ENCODE assay signal across 9 cellular contexts in genomic region chr17:43401293-43401692, GRCh38. TPM values are rescaled to one million over a fixed set of nuclear protein-coding genes. Genes with fewer than 3 reads are reported as not detected.
A peak's percentile ranks its signal among the peaks of the same experiment; 100 is the strongest.
DNase-seq lines count a peak whose midpoint lies in the region; ATAC-seq and FAIRE-seq lines count a peak whose summit lies in the region.
"Had no signal": no experiment of that assay in that cellular context is flagged by ENCODE, and none has a peak within 500 bp of the region (broad histone marks: within the 10 kb centered on the region; RNA-seq: fewer than 3 reads in every experiment).

No MANE protein-coding gene starts in this region.

- H3K27ac ChIP-seq in adipose tissue (ENCODE audit: low read depth, low read length) = peak overlapping the region; percentile 34
- H3K27ac ChIP-seq in subcutaneous abdominal adipose tissue (ENCODE audit: low read depth, low read length) = peak overlapping the region; percentile 47
- no peak overlapping the region for H3K27ac ChIP-seq in small intestine (ENCODE audit: low read depth in 1 of 2, low read length in 1 of 2)

- H3K4me3 ChIP-seq in subcutaneous abdominal adipose tissue (ENCODE audit: low read depth in 1 of 5, low read length in 5 of 5) (peak overlapping the region in 3 of 5 donors; percentile 24 to 87 (median 80)), small intestine (ENCODE audit: low read depth in 1 of 2, low read length in 2 of 2) (no peak overlapping the region)

- DNase-seq in HCEC 1CT = peak; percentile 91
- peak; percentile 71 for DNase-seq in islet precursor cell
- no peak for DNase-seq in small intestine
- DNase-seq in stimulated activated effector memory CD8-positive, alpha-beta T cell treated with anti-CD3 and anti-CD28 coated beads, Interleukin-12 subunit alpha, Interleukin-12 subunit beta, amount 100 ng/mL, for 72 hours (ENCODE audit: low spot score in 2 of 2) = no peak
- DNase-seq in SHP77 (lab: John Stamatoyannopoulos, UW) = no peak
- DNase-seq: SIG-M5 had no signal

- peaks cover 20% of the 10 kb centered on the region for H3K4me1 Mint-ChIP-seq in stimulated activated effector memory CD8-positive, alpha-beta T cell treated with anti-CD3 and anti-CD28 coated beads, Interleukin-12 subunit alpha, Interleukin-12 subunit beta, amount 100 ng/mL, for 72 hours

- no peak overlapping the region for H3K27ac Mint-ChIP-seq in stimulated activated effector memory CD8-positive, alpha-beta T cell treated with anti-CD3 and anti-CD28 coated beads, Interleukin-12 subunit alpha, Interleukin-12 subunit beta, amount 100 ng/mL, for 72 hours

- H3K9ac ChIP-seq in subcutaneous abdominal adipose tissue (ENCODE audit: low read length in 5 of 5) = peak overlapping the region in 3 of 5 donors; percentile 3 to 63 (median 37)

- H3K4me1 ChIP-seq in subcutaneous abdominal adipose tissue (ENCODE audit: control insufficient read depth in 5 of 5, insufficient read depth in 5 of 5, low read length in 5 of 5) (peaks cover 2 to 43% (median 35%) of the 10 kb centered on the region in 5 donors), small intestine (ENCODE audit: control insufficient read depth in 2 of 2, insufficient read depth in 1 of 2, low read depth in 1 of 2, low read length in 1 of 2) (peaks cover 0 to 3% of the 10 kb centered on the region in 2 donors)

- H3K4me3 Mint-ChIP-seq in stimulated activated effector memory CD8-positive, alpha-beta T cell treated with anti-CD3 and anti-CD28 coated beads, Interleukin-12 subunit alpha, Interleukin-12 subunit beta, amount 100 ng/mL, for 72 hours = no peak overlapping the region

- H3K9me3 ChIP-seq in subcutaneous abdominal adipose tissue (ENCODE audit: control insufficient read depth in 5 of 5, low read length in 5 of 5) (no peaks in the 10 kb centered on the region), small intestine (ENCODE audit: control insufficient read depth, low read depth) (no peaks in the 10 kb centered on the region)

- H3K36me3 Mint-ChIP-seq in stimulated activated effector memory CD8-positive, alpha-beta T cell treated with anti-CD3 and anti-CD28 coated beads, Interleukin-12 subunit alpha, Interleukin-12 subunit beta, amount 100 ng/mL, for 72 hours = peaks cover 7% of the 10 kb centered on the region

- H3K9me3 Mint-ChIP-seq in stimulated activated effector memory CD8-positive, alpha-beta T cell treated with anti-CD3 and anti-CD28 coated beads, Interleukin-12 subunit alpha, Interleukin-12 subunit beta, amount 100 ng/mL, for 72 hours = no peaks in the 10 kb centered on the region

- no peaks in the 10 kb centered on the region for H3K27me3 ChIP-seq in subcutaneous abdominal adipose tissue (ENCODE audit: control insufficient read depth in 5 of 5, insufficient read depth in 4 of 5, low read length in 5 of 5)
- no peaks in the 10 kb centered on the region for H3K27me3 ChIP-seq in small intestine (ENCODE audit: control insufficient read depth in 2 of 2, insufficient read depth in 2 of 2, low read length in 2 of 2)

- FAIRE-seq in small intestine (lab: Jason Lieb, UNC) = no peak

- H3K36me3 ChIP-seq in subcutaneous abdominal adipose tissue (ENCODE audit: control insufficient read depth in 5 of 5, insufficient read depth in 5 of 5, low read length in 5 of 5) (peaks cover 0 to 4% (median 0%) of the 10 kb centered on the region in 5 donors), small intestine (ENCODE audit: control insufficient read depth in 2 of 2, insufficient read depth in 2 of 2, low read length in 2 of 2) (no peaks in the 10 kb centered on the region)

- ATAC-seq in stimulated activated effector memory CD8-positive, alpha-beta T cell treated with anti-CD3 and anti-CD28 coated beads, Interleukin-12 subunit alpha, Interleukin-12 subunit beta, amount 100 ng/mL, for 72 hours = no peak
- no peak for ATAC-seq in HG02759 (IDR thresholded peaks at IDR 0.05; ENCODE audit: unreplicated experiment)

- WGBS in adipose tissue, 3 donors = 58 to 63% (median 61%) methylated on average over 2 of the region's 2 CpGs
- 64 to 70% (median 64%) methylated on average over 2 of the region's 2 CpGs for WGBS in small intestine, 3 donors

RNA-seq across cellular contexts. Expression of gene ARL4D, which starts 2.5 kb away (rescaled TPM):
- polyA plus RNA-seq in adipose tissue (10 to 100 TPM in 2 of 3 donors, 1 to 10 TPM in 1; 7.2 to 58.1 (median 15.1) TPM), small intestine (10 to 100 TPM in 1 of 3 donors, 1 to 10 TPM in 1, under 1 TPM in 1; 0.45 to 10.1 (median 2.4) TPM)

Comparison
In these comparisons a context has a peak if more than half of its experiments do, and no peak if none do; other contexts are left out.
1. DNase-seq: peak in HCEC 1CT (single experiment) and islet precursor cell (single experiment); none in small intestine (single experiment), stimulated activated effector memory CD8-positive, alpha-beta T cell treated with anti-CD3 and anti-CD28 coated beads, Interleukin-12 subunit alpha, Interleukin-12 subunit beta, amount 100 ng/mL, for 72 hours (0 of 2) and SHP77 (0 of 2).
2. H3K27ac ChIP-seq: peak in adipose tissue (single experiment) and subcutaneous abdominal adipose tissue (single experiment); none in small intestine (0 of 2).
3. H3K4me3 ChIP-seq: peak in subcutaneous abdominal adipose tissue (3 of 5); none in small intestine (0 of 2).